Comparison of ENCODE assay signal across 8 cellular contexts in the genomic region with DNA sequence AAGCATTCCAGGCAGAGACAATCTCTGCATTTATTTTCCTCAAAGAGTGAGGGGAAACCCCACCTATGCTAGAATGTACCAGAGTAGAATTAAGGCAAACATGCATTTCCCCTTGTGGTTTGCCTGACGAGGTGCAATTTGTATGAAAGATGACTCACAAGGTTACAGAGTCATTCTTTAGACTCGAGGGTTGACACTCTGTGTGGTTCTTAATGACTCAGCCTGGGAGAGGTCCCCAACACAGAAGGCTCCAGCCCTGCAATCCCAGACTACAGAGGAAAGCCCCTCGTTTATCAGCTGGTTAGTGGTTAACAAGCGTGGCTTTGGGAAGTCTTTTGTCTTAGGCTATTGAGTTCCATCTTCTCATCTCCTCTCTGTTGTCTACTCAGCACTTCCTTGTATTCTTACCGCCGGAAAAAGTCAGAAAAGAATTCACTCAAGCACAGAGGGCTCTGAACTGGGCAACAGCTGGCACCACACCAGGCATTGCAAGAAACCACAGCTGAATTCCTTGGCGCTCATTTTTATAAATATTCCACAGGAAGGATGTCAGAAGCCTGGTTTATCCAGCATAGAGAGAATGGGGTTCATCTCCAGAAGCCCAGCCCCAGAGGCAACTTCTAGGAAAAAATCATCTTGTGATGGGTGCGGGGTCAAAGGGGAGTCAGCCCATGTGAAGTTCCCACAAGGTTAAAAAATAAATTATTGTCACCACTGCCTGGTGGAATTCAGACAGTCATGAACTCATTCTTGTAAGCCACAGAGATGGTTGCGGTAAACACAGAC. TPM values are rescaled to one million over a fixed set of nuclear protein-coding genes. Genes with fewer than 3 reads are reported as not detected.
DNase-seq lines count a peak whose midpoint lies in the region; ATAC-seq and TF ChIP-seq lines count a peak whose summit lies in the region.

No MANE protein-coding gene starts in this region.

- DNase-seq in GF-D8 (lab: John Stamatoyannopoulos, UW) (peak; percentile 55), KBM-7 (peak; percentile 84), endothelial cell (ENCODE audit: low spot score) (peak; percentile 14), NCI-H1092 treated with DMSO at 0.1 percent for 48 hours (lab: John Stamatoyannopoulos, UW) (no peak)
- DNase-seq in activated CD4-positive, alpha-beta T cell treated with anti-CD3 and anti-CD28 coated beads, Interleukin-2, amount 50 U/mL, for 24 hours (ENCODE audit: low read depth in 1 of 2, low spot score in 1 of 2): peak; percentile 14 to 76
- peak; percentile 90 for DNase-seq in natural killer cell treated with Interleukin-12 subunit alpha and Interleukin-12 subunit beta and Interleukin-15 and Interleukin-18, amount 100 ng/mL, for 72 hours (ENCODE audit: low spot score)

- H3K9me3 ChIP-seq in stomach smooth muscle (ENCODE audit: control insufficient read depth in 2 of 2, low read length in 2 of 2): no peaks in the 10 kb centered on the region

- ATAC-seq in GM21786 (IDR thresholded peaks at IDR 0.05; ENCODE audit: unreplicated experiment): peak; percentile 99
- peak; percentile 99 for ATAC-seq in natural killer cell treated with Interleukin-12 subunit alpha and Interleukin-12 subunit beta and Interleukin-15 and Interleukin-18, amount 100 ng/mL, for 72 hours

- H3K9me3 Mint-ChIP-seq in endothelial cell (ENCODE audit: unreplicated experiment): peaks cover 13% of the 10 kb centered on the region
- H3K9me3 Mint-ChIP-seq in natural killer cell treated with Interleukin-12 subunit alpha and Interleukin-12 subunit beta and Interleukin-15 and Interleukin-18, amount 100 ng/mL, for 72 hours: no peaks in the 10 kb centered on the region

- H3K27me3 Mint-ChIP-seq in endothelial cell (ENCODE audit: unreplicated experiment): peaks cover 8% of the 10 kb centered on the region
- peaks cover 0 to 5% of the 10 kb centered on the region in 2 donors for H3K27me3 Mint-ChIP-seq in natural killer cell treated with Interleukin-12 subunit alpha and Interleukin-12 subunit beta and Interleukin-15 and Interleukin-18, amount 100 ng/mL, for 72 hours

- H3K36me3 Mint-ChIP-seq in endothelial cell (ENCODE audit: low read depth, unreplicated experiment): peaks cover 46% of the 10 kb centered on the region
- peaks cover 9% of the 10 kb centered on the region for H3K36me3 Mint-ChIP-seq in natural killer cell treated with Interleukin-12 subunit alpha and Interleukin-12 subunit beta and Interleukin-15 and Interleukin-18, amount 100 ng/mL, for 72 hours

- TF ChIP-seq CTCF in endothelial cell (IDR thresholded peaks at IDR 0.05; ENCODE audit: unreplicated experiment): no peak

- H3K27ac ChIP-seq in stomach smooth muscle (ENCODE audit: low read length): peak overlapping the region; percentile 33

- peak overlapping the region in 1 of 2 donors; percentile 29 for H3K4me3 ChIP-seq in stomach smooth muscle (ENCODE audit: low read length in 2 of 2)

- in situ Hi-C loops in KBM-7 (cut with MboI; ENCODE audit: low pct_unique_long_range_greater_than_20kb, low sequenced_read_pairs): no loop called here

- peaks cover 46% of the 10 kb centered on the region for H3K4me1 ChIP-seq in stomach smooth muscle (ENCODE audit: control insufficient read depth, insufficient read depth, low read length)

- H3K36me3 ChIP-seq in stomach smooth muscle (ENCODE audit: control insufficient read depth in 2 of 2, insufficient read depth in 2 of 2, low read length in 2 of 2): peaks cover 21% of the 10 kb centered on the region in 2 donors

- peaks cover 36% of the 10 kb centered on the region for H3K4me1 Mint-ChIP-seq in endothelial cell (ENCODE audit: unreplicated experiment)
- H3K4me1 Mint-ChIP-seq in natural killer cell treated with Interleukin-12 subunit alpha and Interleukin-12 subunit beta and Interleukin-15 and Interleukin-18, amount 100 ng/mL, for 72 hours (ENCODE audit: low read depth in 2 of 2): peaks cover 40% of the 10 kb centered on the region in 2 donors

- H3K4me3 Mint-ChIP-seq in endothelial cell (ENCODE audit: unreplicated experiment): peak overlapping the region; percentile 22
- H3K4me3 Mint-ChIP-seq in natural killer cell treated with Interleukin-12 subunit alpha and Interleukin-12 subunit beta and Interleukin-15 and Interleukin-18, amount 100 ng/mL, for 72 hours: peak overlapping the region; percentile 77

- no peaks in the 10 kb centered on the region for H3K27me3 ChIP-seq in stomach smooth muscle (ENCODE audit: control insufficient read depth in 1 of 2, insufficient read depth in 2 of 2, low read length in 2 of 2)

- peak overlapping the region; percentile 89 for H3K27ac Mint-ChIP-seq in endothelial cell (ENCODE audit: unreplicated experiment)
- peak overlapping the region; percentile 69 to 91 for H3K27ac Mint-ChIP-seq in natural killer cell treated with Interleukin-12 subunit alpha and Interleukin-12 subunit beta and Interleukin-15 and Interleukin-18, amount 100 ng/mL, for 72 hours

- peak overlapping the region in 1 of 2 donors; percentile 12 for H3K9ac ChIP-seq in stomach smooth muscle (ENCODE audit: low read length in 2 of 2)

RNA-seq across cellular contexts. Expression of a gene that starts 24.4 kb away (rescaled TPM):
- 125 TPM for total RNA-seq in endothelial cell (ENCODE audit: unreplicated experiment)
- 10 to 100 TPM in 1 of 2 donors, 1 to 10 TPM in 1; 6.8 to 18.8 TPM for total RNA-seq in natural killer cell treated with Interleukin-12 subunit alpha and Interleukin-12 subunit beta and Interleukin-15 and Interleukin-18, amount 100 ng/mL, for 72 hours
